In the genomic region with DNA sequence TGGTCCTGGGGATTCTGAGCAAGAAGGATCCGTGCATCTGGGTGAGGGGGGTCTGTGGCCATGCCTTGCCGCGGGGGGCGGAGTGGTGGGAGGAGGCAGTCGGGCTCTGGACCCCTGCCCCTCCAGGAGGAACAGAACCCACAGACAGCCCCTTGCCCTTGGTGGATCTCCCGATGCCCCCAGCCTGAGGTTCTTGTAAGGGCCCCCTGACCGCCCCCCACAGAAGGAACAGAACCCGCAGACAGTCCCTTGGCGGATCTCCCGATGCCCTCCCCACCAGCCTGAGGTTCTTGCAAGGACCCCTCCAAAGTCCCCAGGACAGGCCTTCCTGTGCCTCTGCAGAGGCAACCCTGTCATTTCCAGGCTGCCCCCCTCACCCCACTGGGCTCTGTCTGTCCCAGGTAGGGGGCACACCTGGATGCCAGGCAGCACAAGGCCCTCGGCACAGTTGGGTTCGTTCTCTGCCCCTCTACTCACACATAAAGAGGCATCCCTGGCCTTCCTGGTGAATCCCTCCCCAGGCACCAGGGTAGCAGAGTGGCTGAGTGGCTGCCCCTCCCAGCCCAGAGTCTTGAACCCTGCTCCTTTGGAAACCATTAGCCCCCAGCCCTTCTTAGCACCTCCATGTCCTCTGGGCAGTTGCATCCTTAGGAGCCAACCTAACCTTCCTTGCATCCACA, we compare ENCODE assay signal across 9 cellular contexts. TPM values are rescaled to one million over a fixed set of nuclear protein-coding genes. Genes with fewer than 3 reads are reported as not detected.
DNase-seq lines count a peak whose midpoint lies in the region; ATAC-seq, FAIRE-seq and TF ChIP-seq lines count a peak whose summit lies in the region.
"Had no signal": no experiment of that assay in that cellular context is flagged by ENCODE, and none has a peak within 500 bp of the region (broad histone marks: within the 10 kb centered on the region; RNA-seq: fewer than 3 reads in every experiment).

No MANE protein-coding gene starts in this region.

- H3K27ac Mint-ChIP-seq in activated CD4-positive, alpha-beta memory T cell treated with anti-CD3 and anti-CD28 coated beads, Interleukin-2, amount 10 ng/mL, durations not matched to agents 7 days and 5 days = no peak overlapping the region
- no peak overlapping the region for H3K27ac Mint-ChIP-seq in activated CD4-positive, alpha-beta memory T cell treated with anti-CD3 and anti-CD28 coated beads for 36 hours

- H3K4me3 Mint-ChIP-seq in activated CD4-positive, alpha-beta memory T cell treated with anti-CD3 and anti-CD28 coated beads, Interleukin-2, amount 10 ng/mL, durations not matched to agents 7 days and 5 days = peak overlapping the region; percentile 35
- no peak overlapping the region for H3K4me3 Mint-ChIP-seq in activated CD4-positive, alpha-beta memory T cell treated with anti-CD3 and anti-CD28 coated beads for 36 hours

- no peaks in the 10 kb centered on the region for H3K9me3 Mint-ChIP-seq in activated CD4-positive, alpha-beta memory T cell treated with anti-CD3 and anti-CD28 coated beads, Interleukin-2, amount 10 ng/mL, durations not matched to agents 7 days and 5 days
- H3K9me3 Mint-ChIP-seq in activated CD4-positive, alpha-beta memory T cell treated with anti-CD3 and anti-CD28 coated beads for 36 hours = no peaks in the 10 kb centered on the region
- H3K9me3 Mint-ChIP-seq: activated naive CD4-positive, alpha-beta T cell treated with anti-CD3 and anti-CD28 coated beads, Interleukin-2, amount 50 U/mL, for 72 hours had no signal

- H3K9me3 ChIP-seq in left lung = no peaks in the 10 kb centered on the region

- H3K4me3 ChIP-seq in bronchial epithelial cell (ENCODE audit: low read depth, low read length) = peak overlapping the region; percentile 75
- H3K4me3 ChIP-seq in left lung = peak overlapping the region; percentile 55 to 59

- H3K27me3 ChIP-seq in bronchial epithelial cell (ENCODE audit: control insufficient read depth, insufficient read depth, low read length) (no peaks in the 10 kb centered on the region), left lung (peaks cover 3 to 70% of the 10 kb centered on the region in 2 donors)

- peaks cover 12% of the 10 kb centered on the region for H3K4me1 Mint-ChIP-seq in activated CD4-positive, alpha-beta memory T cell treated with anti-CD3 and anti-CD28 coated beads, Interleukin-2, amount 10 ng/mL, durations not matched to agents 7 days and 5 days
- peaks cover 14% of the 10 kb centered on the region for H3K4me1 Mint-ChIP-seq in activated CD4-positive, alpha-beta memory T cell treated with anti-CD3 and anti-CD28 coated beads for 36 hours (ENCODE audit: low read depth)

- H3K36me3 Mint-ChIP-seq in activated CD4-positive, alpha-beta memory T cell treated with anti-CD3 and anti-CD28 coated beads, Interleukin-2, amount 10 ng/mL, durations not matched to agents 7 days and 5 days (ENCODE audit: low read depth) = no peaks in the 10 kb centered on the region
- H3K36me3 Mint-ChIP-seq in activated CD4-positive, alpha-beta memory T cell treated with anti-CD3 and anti-CD28 coated beads for 36 hours = no peaks in the 10 kb centered on the region
- H3K36me3 Mint-ChIP-seq: activated naive CD4-positive, alpha-beta T cell treated with anti-CD3 and anti-CD28 coated beads, Interleukin-2, amount 50 U/mL, for 72 hours had no signal

- CTCF ChIA-PET in activated CD4-positive, alpha-beta memory T cell treated with anti-CD3 and anti-CD28 coated beads, Interleukin-2, amount 10 ng/mL, durations not matched to agents 7 days and 5 days (lab: Charles Lee) = interaction anchor here (1.1 kb wide), 1 partner anchor 204 kb away, joined by 3 read pairs; no protein-coding TSS in a partner anchor
- CTCF ChIA-PET in activated CD4-positive, alpha-beta memory T cell treated with anti-CD3 and anti-CD28 coated beads for 36 hours (lab: Charles Lee) = interaction anchor here (3.5 kb wide), 1 partner anchor 205 kb away, joined by 23 read pairs; no protein-coding TSS in a partner anchor

- H3K36me3 ChIP-seq in bronchial epithelial cell (ENCODE audit: control insufficient read depth, insufficient read depth, low read length) (peaks cover 11% of the 10 kb centered on the region), left lung (no peaks in the 10 kb centered on the region)

- peaks cover 21 to 25% of the 10 kb centered on the region in 2 donors for H3K4me1 ChIP-seq in left lung

- peaks cover 16% of the 10 kb centered on the region for H3K27me3 Mint-ChIP-seq in activated CD4-positive, alpha-beta memory T cell treated with anti-CD3 and anti-CD28 coated beads, Interleukin-2, amount 10 ng/mL, durations not matched to agents 7 days and 5 days
- H3K27me3 Mint-ChIP-seq in activated CD4-positive, alpha-beta memory T cell treated with anti-CD3 and anti-CD28 coated beads for 36 hours = peaks cover 24% of the 10 kb centered on the region

- no peak for DNase-seq in activated CD4-positive, alpha-beta memory T cell treated with anti-CD3 and anti-CD28 coated beads, Interleukin-2, amount 10 ng/mL, durations not matched to agents 7 days and 5 days
- DNase-seq in activated CD4-positive, alpha-beta memory T cell treated with anti-CD3 and anti-CD28 coated beads for 36 hours = no peak
- DNase-seq in bronchial epithelial cell (ENCODE audit: low read depth) = no peak
- peak in 1 of 2 donors; percentile 61 for DNase-seq in left lung
- DNase-seq in NCI-H1417 (lab: John Stamatoyannopoulos, UW) = no peak

- no peak overlapping the region for H3K27ac ChIP-seq in left lung
- peak overlapping the region; percentile 52 for H3K27ac ChIP-seq in temporal lobe (ENCODE audit: low read depth, low read length)

- POLR2A ChIA-PET in activated CD4-positive, alpha-beta memory T cell treated with anti-CD3 and anti-CD28 coated beads, Interleukin-2, amount 10 ng/mL, durations not matched to agents 7 days and 5 days (lab: Charles Lee) = interaction anchor here (1.3 kb wide), 1 partner anchor 412 kb away, joined by 5 read pairs; a partner anchor contains a TSS
- POLR2A ChIA-PET in activated CD4-positive, alpha-beta memory T cell treated with anti-CD3 and anti-CD28 coated beads for 36 hours (lab: Charles Lee) = no interaction called here

- intact Hi-C loops in activated CD4-positive, alpha-beta memory T cell treated with anti-CD3 and anti-CD28 coated beads for 36 hours (cut with micrococcal nuclease) = no loop called here
- intact Hi-C loops in left lung (cut with DNase I) = loop anchor here in 1 of 2 donors (5.0 kb wide), 1 partner anchor 205 kb away; no protein-coding TSS in a partner anchor

- no peak for ATAC-seq in left lung
- ATAC-seq in HG03025 (IDR thresholded peaks at IDR 0.05; ENCODE audit: low FRiP score, unreplicated experiment) = no peak
- no peak for ATAC-seq in GM19035 (IDR thresholded peaks at IDR 0.05; ENCODE audit: unreplicated experiment)

- TF ChIP-seq CTCF in bronchial epithelial cell (IDR thresholded peaks at IDR 0.05; ENCODE audit: insufficient read depth, low read length, severe bottlenecking) = no peak
- TF ChIP-seq CTCF in left lung (IDR thresholded peaks at IDR 0.05) = no peak

- peak; percentile 18 for FAIRE-seq in bronchial epithelial cell (lab: Jason Lieb, UNC)

RNA-seq across cellular contexts. Expression of a gene that starts 1.9 kb away (rescaled TPM):
- total RNA-seq in activated CD4-positive, alpha-beta memory T cell treated with anti-CD3 and anti-CD28 coated beads, Interleukin-2, amount 10 ng/mL, durations not matched to agents 7 days and 5 days = 1 to 10 TPM; 5.8 to 7.9 TPM
- 1 to 10 TPM; 4.7 to 4.9 TPM for total RNA-seq in activated CD4-positive, alpha-beta memory T cell treated with anti-CD3 and anti-CD28 coated beads for 36 hours
- total RNA-seq in bronchial epithelial cell (65.8 and 103 TPM in 2 replicates), left lung (10 to 100 TPM; 60.4 to 63.4 TPM), temporal lobe (37.4 TPM)
